ENCODE assay signal across 8 cellular contexts in the genomic region with DNA sequence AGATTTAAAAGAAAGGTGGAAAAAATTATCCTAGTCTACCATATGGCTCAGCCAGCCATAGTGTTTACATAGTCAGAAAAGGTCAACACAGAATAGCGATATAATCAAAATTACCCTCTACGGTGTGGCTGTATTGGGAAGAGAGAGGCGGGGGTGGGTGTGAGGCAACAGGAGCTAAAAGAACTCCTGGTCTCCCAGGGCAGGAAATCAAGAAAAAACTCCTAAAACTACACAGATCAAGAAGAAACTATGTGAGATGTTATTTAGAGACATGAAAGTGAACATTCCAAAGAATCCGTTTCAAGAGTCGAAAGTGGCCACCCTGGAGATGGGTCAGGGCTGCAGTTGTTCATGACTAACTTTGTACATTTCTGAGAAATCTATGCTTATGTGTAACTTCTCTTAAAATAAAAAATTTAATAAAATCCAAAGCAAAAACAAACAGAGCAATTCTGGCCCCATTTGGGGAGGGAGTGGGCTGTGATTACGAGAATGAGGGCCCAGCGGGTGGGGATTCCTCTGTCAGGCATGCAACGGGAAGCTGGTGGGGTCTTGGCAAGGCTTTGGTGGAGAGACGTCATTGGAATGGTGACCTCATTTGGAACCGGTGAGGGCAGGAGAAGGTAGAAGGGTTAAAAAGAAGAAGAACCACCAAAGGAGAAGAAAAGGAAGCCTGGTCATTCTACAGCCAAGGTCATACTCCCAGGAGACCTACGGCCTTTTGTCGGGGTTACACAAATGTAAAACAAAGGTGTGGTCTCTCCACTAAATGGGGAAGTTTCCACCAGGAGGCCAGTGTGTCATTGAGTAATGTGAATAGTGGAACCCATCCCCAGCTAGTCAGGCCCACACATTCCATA.
DNase-seq lines count a peak whose midpoint lies in the region; ATAC-seq and TF ChIP-seq lines count a peak whose summit lies in the region.

No MANE protein-coding gene starts in this region.

- no peaks in the 10 kb centered on the region for H3K9me3 ChIP-seq in T-helper 17 cell (ENCODE audit: control insufficient read depth, low read length, poor library complexity, severe bottlenecking)

- H3K9me3 Mint-ChIP-seq in T-helper 1 cell treated with Interleukin-12 subunit alpha and Interleukin-12 subunit beta and Interleukin-4 antibody, amounts not matched to agents 30 μg/mL and 1 μg/mL, for 36 hours: no peaks in the 10 kb centered on the region
- H3K9me3 Mint-ChIP-seq in stimulated activated naive B cell treated with anti-CD40 and anti-IgM and Interleukin-4, amounts not matched to agents 10 μg/mL and 1 μg/mL and 100 μg/mL, for 72 hours: peaks cover 0 to 1% of the 10 kb centered on the region in 2 donors

- DNase-seq in T-helper 1 cell (no peak), T-helper 17 cell (no peak), fibroblast of villous mesenchyme (ENCODE audit: low read depth) (peak; percentile 90), NCI-H1930 (lab: John Stamatoyannopoulos, UW) (no peak), hippocampal formation (lab: John Stamatoyannopoulos, UW) (no peak), activated gamma-delta T cell (lab: John Stamatoyannopoulos, UW) (no peak)
- peak; percentile 74 for DNase-seq in stimulated activated naive B cell treated with anti-CD40 and anti-IgM and Interleukin-4, amounts not matched to agents 10 μg/mL and 1 μg/mL and 100 μg/mL, for 72 hours

- H3K4me3 Mint-ChIP-seq in T-helper 1 cell treated with Interleukin-12 subunit alpha and Interleukin-12 subunit beta and Interleukin-4 antibody, amounts not matched to agents 30 μg/mL and 1 μg/mL, for 36 hours: peak overlapping the region; percentile 29
- H3K4me3 Mint-ChIP-seq in T-helper 17 cell: no peak overlapping the region
- H3K4me3 Mint-ChIP-seq in stimulated activated naive B cell treated with anti-CD40 and anti-IgM and Interleukin-4, amounts not matched to agents 10 μg/mL and 1 μg/mL and 100 μg/mL, for 72 hours: peak overlapping the region; percentile 27 to 66

- H3K27ac Mint-ChIP-seq in T-helper 1 cell treated with Interleukin-12 subunit alpha and Interleukin-12 subunit beta and Interleukin-4 antibody, amounts not matched to agents 30 μg/mL and 1 μg/mL, for 36 hours: peak overlapping the region; percentile 90
- H3K27ac Mint-ChIP-seq in T-helper 17 cell: peak overlapping the region; percentile 71
- H3K27ac Mint-ChIP-seq in stimulated activated naive B cell treated with anti-CD40 and anti-IgM and Interleukin-4, amounts not matched to agents 10 μg/mL and 1 μg/mL and 100 μg/mL, for 72 hours: peak overlapping the region; percentile 97

- ATAC-seq in T-helper 17 cell: no peak
- peak; percentile 53 to 57 for ATAC-seq in stimulated activated naive B cell treated with anti-CD40 and anti-IgM and Interleukin-4, amounts not matched to agents 10 μg/mL and 1 μg/mL and 100 μg/mL, for 72 hours (replicated peaks)

- no peaks in the 10 kb centered on the region for H3K27me3 Mint-ChIP-seq in T-helper 1 cell treated with Interleukin-12 subunit alpha and Interleukin-12 subunit beta and Interleukin-4 antibody, amounts not matched to agents 30 μg/mL and 1 μg/mL, for 36 hours (ENCODE audit: low read depth)
- no peaks in the 10 kb centered on the region for H3K27me3 Mint-ChIP-seq in T-helper 17 cell
- peaks cover 0 to 3% of the 10 kb centered on the region in 2 donors for H3K27me3 Mint-ChIP-seq in stimulated activated naive B cell treated with anti-CD40 and anti-IgM and Interleukin-4, amounts not matched to agents 10 μg/mL and 1 μg/mL and 100 μg/mL, for 72 hours

- H3K4me3 ChIP-seq in fibroblast of villous mesenchyme (ENCODE audit: low read depth, low read length): no peak overlapping the region

- peaks cover 49% of the 10 kb centered on the region for H3K4me1 Mint-ChIP-seq in T-helper 1 cell treated with Interleukin-12 subunit alpha and Interleukin-12 subunit beta and Interleukin-4 antibody, amounts not matched to agents 30 μg/mL and 1 μg/mL, for 36 hours (ENCODE audit: low read depth)
- H3K4me1 Mint-ChIP-seq in T-helper 17 cell: peaks cover 8% of the 10 kb centered on the region
- H3K4me1 Mint-ChIP-seq in stimulated activated naive B cell treated with anti-CD40 and anti-IgM and Interleukin-4, amounts not matched to agents 10 μg/mL and 1 μg/mL and 100 μg/mL, for 72 hours: peaks cover 52 to 81% of the 10 kb centered on the region in 2 donors

- H3K36me3 Mint-ChIP-seq in T-helper 1 cell treated with Interleukin-12 subunit alpha and Interleukin-12 subunit beta and Interleukin-4 antibody, amounts not matched to agents 30 μg/mL and 1 μg/mL, for 36 hours (ENCODE audit: low read depth): peaks cover 2% of the 10 kb centered on the region
- H3K36me3 Mint-ChIP-seq in T-helper 17 cell (ENCODE audit: low read depth): no peaks in the 10 kb centered on the region
- peaks cover 0 to 3% of the 10 kb centered on the region in 2 donors for H3K36me3 Mint-ChIP-seq in stimulated activated naive B cell treated with anti-CD40 and anti-IgM and Interleukin-4, amounts not matched to agents 10 μg/mL and 1 μg/mL and 100 μg/mL, for 72 hours

- TF ChIP-seq CTCF in fibroblast of villous mesenchyme (IDR thresholded peaks at IDR 0.05; ENCODE audit: insufficient read depth, low read depth, low read length): no peak

Comparison
In these comparisons a context has a peak if more than half of its experiments do, and no peak if none do; other contexts are left out.
1. DNase-seq: peak in fibroblast of villous mesenchyme (single experiment) and stimulated activated naive B cell treated with anti-CD40 and anti-IgM and Interleukin-4, amounts not matched to agents 10 μg/mL and 1 μg/mL and 100 μg/mL, for 72 hours (single experiment); none in T-helper 1 cell (0 of 5), T-helper 17 cell (0 of 3), NCI-H1930 (0 of 2), hippocampal formation (0 of 2) and activated gamma-delta T cell (single experiment).
2. Peak in every context shown above with its lines, with median percentiles within 50 percentile points of each other: H3K27ac Mint-ChIP-seq.